Comparison of ENCODE assay signal across 14 cellular contexts in genomic region chr1:194477908-194478307, GRCh38.
DNase-seq lines count a peak whose midpoint lies in the region; ATAC-seq and TF ChIP-seq lines count a peak whose summit lies in the region.
"Had no signal": no experiment of that assay in that cellular context is flagged by ENCODE, and none has a peak within 500 bp of the region (broad histone marks: within the 10 kb centered on the region; RNA-seq: fewer than 3 reads in every experiment).

No MANE protein-coding gene starts in this region.

- DNase-seq in MV-4-11 (lab: John Stamatoyannopoulos, UW), result peak; percentile 34
- no peak for DNase-seq in stimulated activated CD4-positive, alpha-beta T cell treated with anti-CD3 and anti-CD28 coated beads, Interleukin-15, amount 100 ng/mL, for 24 hours
- no peak for DNase-seq in GM10248 (ENCODE audit: extremely low spot score)
- DNase-seq in heart right ventricle, result no peak
- DNase-seq in uterus, result no peak
- DNase-seq: activated B cell treated with CpG ODN at 0.5 μM for 24 hours; activated T-cell treated with anti-CD3 and anti-CD28 coated beads, Interleukin-2, amount 50 U/mL, for 48 hours; GF-D8; GM23248; testis had no signal

- CTCF ChIA-PET in GM10248 (lab: Yijun Ruan, JAX), result no interaction called here

- intact Hi-C loops in heart right ventricle (cut with DNase I) (no loop called here), uterus (cut with DNase I; ENCODE audit: low total_unique reads) (no loop called here)

- H3K27me3 ChIP-seq in heart right ventricle (no peaks in the 10 kb centered on the region), uterus (no peaks in the 10 kb centered on the region)
- H3K27me3 ChIP-seq: testis had no signal

- no peak for TF ChIP-seq CTCF in GM10248 (IDR thresholded peaks at IDR 0.05; ENCODE audit: control extremely low read depth, extremely low read depth, low read depth, missing control alignments)
- no peak for TF ChIP-seq CTCF in heart right ventricle (IDR thresholded peaks at IDR 0.05)
- TF ChIP-seq CTCF in uterus (IDR thresholded peaks at IDR 0.05), result no peak

- POLR2A ChIA-PET in GM10248 (lab: Yijun Ruan, JAX), result no interaction called here

- H3K27ac ChIP-seq in heart right ventricle, result no peak overlapping the region
- H3K27ac ChIP-seq in uterus, result no peak overlapping the region
- H3K27ac ChIP-seq: GM23248, prostate gland, testis had no signal

- H3K9me3 ChIP-seq in heart right ventricle (no peaks in the 10 kb centered on the region), uterus (no peaks in the 10 kb centered on the region)
- H3K9me3 ChIP-seq: prostate gland, testis had no signal

- H3K4me3 ChIP-seq in heart right ventricle (no peak overlapping the region), uterus (no peak overlapping the region)
- H3K4me3 ChIP-seq: GM23248, prostate gland, testis had no signal

- ATAC-seq in GM18858 (IDR thresholded peaks at IDR 0.05; ENCODE audit: unreplicated experiment), result peak; percentile 86
- peak; percentile 88 for ATAC-seq in GM21529 (IDR thresholded peaks at IDR 0.05; ENCODE audit: unreplicated experiment)
- ATAC-seq in HG03095 (IDR thresholded peaks at IDR 0.05; ENCODE audit: unreplicated experiment), result peak; percentile 91
- ATAC-seq in heart right ventricle, result no peak

- no peaks in the 10 kb centered on the region for H3K36me3 ChIP-seq in heart right ventricle
- H3K36me3 ChIP-seq in uterus, result peaks cover 0 to 5% of the 10 kb centered on the region in 2 donors
- H3K36me3 ChIP-seq: prostate gland had no signal

- H3K4me1 ChIP-seq in heart right ventricle (peaks cover 0 to 5% (median 0%) of the 10 kb centered on the region in 9 donors), uterus (no peaks in the 10 kb centered on the region)
- H3K4me1 ChIP-seq: prostate gland, testis had no signal

- TF ChIP-seq POLR2A in uterus (IDR thresholded peaks at IDR 0.05), result no peak

Comparison
In these comparisons a context has a peak if more than half of its experiments do, and no peak if none do; other contexts are left out.
1. ATAC-seq: peak in GM18858 (single experiment), GM21529 (single experiment) and HG03095 (single experiment); none in heart right ventricle (0 of 8).